20 cellular contexts compared by ENCODE assay signal in the genomic region with DNA sequence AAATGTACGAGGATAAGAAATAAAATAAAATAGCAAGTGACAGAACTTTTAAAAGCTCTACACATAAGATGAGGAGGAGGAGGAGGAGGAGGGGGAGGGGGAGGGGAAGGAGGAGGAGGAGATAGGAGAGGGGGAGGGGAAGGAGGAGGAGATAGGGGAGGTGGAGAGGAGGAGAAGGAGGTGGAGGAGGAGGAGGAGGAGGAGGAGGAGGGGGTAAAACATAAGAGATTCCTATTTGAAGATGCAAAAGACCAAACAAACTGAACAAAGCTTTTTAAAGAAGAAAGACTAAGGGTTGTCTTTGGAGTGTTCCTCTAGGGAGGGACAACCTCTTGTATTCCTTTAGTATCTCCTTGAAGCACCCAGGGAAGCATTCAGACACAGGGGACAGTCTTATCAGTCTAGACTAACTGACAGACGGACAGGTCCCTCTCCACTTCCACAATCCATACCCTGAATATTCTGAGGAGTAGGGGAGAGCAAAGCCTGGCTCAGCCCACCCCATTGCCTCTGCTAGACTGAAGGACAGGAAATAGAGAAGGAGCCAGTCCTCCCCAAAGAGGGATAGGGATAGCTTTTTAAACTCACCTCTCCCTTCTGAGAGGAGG. TPM values are rescaled to one million over a fixed set of nuclear protein-coding genes. Genes with fewer than 3 reads are reported as not detected.
DNase-seq lines count a peak whose midpoint lies in the region; ATAC-seq and TF ChIP-seq lines count a peak whose summit lies in the region.
"Had no signal": no experiment of that assay in that cellular context is flagged by ENCODE, and none has a peak within 500 bp of the region (broad histone marks: within the 10 kb centered on the region; RNA-seq: fewer than 3 reads in every experiment).

No MANE protein-coding gene starts in this region.

- H3K27me3 ChIP-seq in GM23338 (ENCODE audit: insufficient read depth) = no peaks in the 10 kb centered on the region
- no peaks in the 10 kb centered on the region for H3K27me3 ChIP-seq in sigmoid colon

- no peaks in the 10 kb centered on the region for H4K20me1 ChIP-seq in GM23338 (replicated peaks; ENCODE audit: insufficient read depth)

- peak; percentile 40; the same call in 2 of the 3 replicates for ATAC-seq in GM23338
- no peak for ATAC-seq in central memory CD8-positive, alpha-beta T cell (replicated peaks; ENCODE audit: extremely low read depth, poor library complexity, severe bottlenecking)
- ATAC-seq: PC-3 had no signal

- no peaks in the 10 kb centered on the region for H3K79me2 ChIP-seq in GM23338 (replicated peaks; ENCODE audit: insufficient read depth)

- WGBS in sigmoid colon, 2 donors = 77 to 88% methylated on average over 2 of the region's 2 CpGs

- DNase-seq in activated naive CD4-positive, alpha-beta T cell (lab: John Stamatoyannopoulos, UW) = no peak
- DNase-seq in GM23338 (ENCODE audit: low spot score) (no peak), sigmoid colon (no peak), retina (no peak), GM03348 (ENCODE audit: low spot score) (no peak), globus pallidus (ENCODE audit: low spot score) (no peak)
- DNase-seq in central memory CD8-positive, alpha-beta T cell (ENCODE audit: low spot score in 2 of 2) = no peak
- DNase-seq: activated naive CD4-positive, alpha-beta T cell treated with anti-CD3 and anti-CD28 coated beads for 36 hours; C1 segment of cervical spinal cord; effector CD8-positive, alpha-beta T cell; esophagus squamous epithelium; kidney; NCI-H1092; NCI-H187 treated with DMSO at 0.1 percent for 48 hours; NCI-H226; PC-3; SHP77 treated with DMSO at 0.1 percent for 48 hours; stimulated activated CD4-positive, alpha-beta T cell treated with anti-CD3 and anti-CD28 coated beads, Interleukin-15, amount 100 ng/mL, for 24 hours had no signal

- H3K9me2 ChIP-seq in GM23338 (ENCODE audit: insufficient read depth) = peaks cover 3% of the 10 kb centered on the region; the same call in 1 of the 2 replicates

- peaks cover 79% of the 10 kb centered on the region for H3K4me1 Mint-ChIP-seq in activated naive CD4-positive, alpha-beta T cell treated with anti-CD3 and anti-CD28 coated beads, Interleukin-2, amount 50 U/mL, for 24 hours
- H3K4me1 Mint-ChIP-seq in GM23338 = peaks cover 20% of the 10 kb centered on the region
- peaks cover 73% of the 10 kb centered on the region for H3K4me1 Mint-ChIP-seq in central memory CD8-positive, alpha-beta T cell

- H3K9me3 Mint-ChIP-seq in activated naive CD4-positive, alpha-beta T cell treated with anti-CD3 and anti-CD28 coated beads, Interleukin-2, amount 50 U/mL, for 24 hours = no peaks in the 10 kb centered on the region
- H3K9me3 Mint-ChIP-seq in GM23338 = no peaks in the 10 kb centered on the region
- H3K9me3 Mint-ChIP-seq in central memory CD8-positive, alpha-beta T cell = no peaks in the 10 kb centered on the region
- H3K9me3 Mint-ChIP-seq: activated naive CD4-positive, alpha-beta T cell treated with anti-CD3 and anti-CD28 coated beads for 36 hours; memory B cell had no signal

- H2AFZ ChIP-seq in GM23338 = peak overlapping the region; percentile 92

- TF ChIP-seq CTCF in GM23338 (conservative IDR thresholded peaks at IDR 0.05; ENCODE audit: low read depth in 2 of 2) (no peak), sigmoid colon (IDR thresholded peaks at IDR 0.05) (no peak)

- intact Hi-C loops in sigmoid colon (cut with DNase I) = no loop called here

- no peak for TF ChIP-seq EP300 in sigmoid colon (IDR thresholded peaks at IDR 0.05)

- H3K36me3 ChIP-seq in GM23338 (ENCODE audit: insufficient read depth) (no peaks in the 10 kb centered on the region), sigmoid colon (no peaks in the 10 kb centered on the region)
- H3K36me3 ChIP-seq: esophagus squamous epithelium had no signal

- peaks cover 11% of the 10 kb centered on the region for H3K4me1 ChIP-seq in GM23338 (ENCODE audit: insufficient read depth)
- H3K4me1 ChIP-seq in sigmoid colon = peaks cover 0 to 12% (median 6%) of the 10 kb centered on the region in 4 donors

- H3K27me3 Mint-ChIP-seq in activated naive CD4-positive, alpha-beta T cell treated with anti-CD3 and anti-CD28 coated beads, Interleukin-2, amount 50 U/mL, for 24 hours = no peaks in the 10 kb centered on the region
- H3K27me3 Mint-ChIP-seq in GM23338 (ENCODE audit: insufficient read depth, low read depth, poor library complexity) = peaks cover 3% of the 10 kb centered on the region
- H3K27me3 Mint-ChIP-seq in central memory CD8-positive, alpha-beta T cell = no peaks in the 10 kb centered on the region

- no peaks in the 10 kb centered on the region for H3F3A ChIP-seq in GM23338 (replicated peaks; ENCODE audit: low read depth)

- H3K27ac ChIP-seq in GM23338 (ENCODE audit: low read depth) (no peak overlapping the region), sigmoid colon (peak overlapping the region; percentile 2 to 51 (median 36))

- peak overlapping the region; percentile 65 for H3K27ac Mint-ChIP-seq in activated naive CD4-positive, alpha-beta T cell treated with anti-CD3 and anti-CD28 coated beads, Interleukin-2, amount 50 U/mL, for 24 hours
- no peak overlapping the region for H3K27ac Mint-ChIP-seq in GM23338
- peak overlapping the region; percentile 70 for H3K27ac Mint-ChIP-seq in central memory CD8-positive, alpha-beta T cell (ENCODE audit: low read depth)
- H3K27ac Mint-ChIP-seq: activated naive CD4-positive, alpha-beta T cell treated with anti-CD3 and anti-CD28 coated beads for 36 hours; memory B cell had no signal

- H3K9me3 ChIP-seq in sigmoid colon = no peaks in the 10 kb centered on the region
- H3K9me3 ChIP-seq: esophagus squamous epithelium had no signal

- TF ChIP-seq POLR2A in sigmoid colon (IDR thresholded peaks at IDR 0.05) = no peak

- H3K4me3 ChIP-seq in GM23338 (no peak overlapping the region), sigmoid colon (no peak overlapping the region)
- H3K4me3 ChIP-seq: esophagus squamous epithelium had no signal

- H3K4me2 ChIP-seq in GM23338 = peak overlapping the region; percentile 45; the same call in 1 of the 2 replicates

- peak overlapping the region; percentile 43 for H3K4me3 Mint-ChIP-seq in activated naive CD4-positive, alpha-beta T cell treated with anti-CD3 and anti-CD28 coated beads, Interleukin-2, amount 50 U/mL, for 24 hours
- H3K4me3 Mint-ChIP-seq in GM23338 = no peak overlapping the region
- peak overlapping the region; percentile 39 for H3K4me3 Mint-ChIP-seq in central memory CD8-positive, alpha-beta T cell
- H3K4me3 Mint-ChIP-seq: activated naive CD4-positive, alpha-beta T cell treated with anti-CD3 and anti-CD28 coated beads for 36 hours; memory B cell had no signal

- peaks cover 22% of the 10 kb centered on the region for H3K36me3 Mint-ChIP-seq in activated naive CD4-positive, alpha-beta T cell treated with anti-CD3 and anti-CD28 coated beads, Interleukin-2, amount 50 U/mL, for 24 hours
- no peaks in the 10 kb centered on the region for H3K36me3 Mint-ChIP-seq in GM23338 (ENCODE audit: low read depth)
- H3K36me3 Mint-ChIP-seq in central memory CD8-positive, alpha-beta T cell (ENCODE audit: insufficient read depth) = peaks cover 63% of the 10 kb centered on the region
- H3K36me3 Mint-ChIP-seq: memory B cell had no signal

TF ChIP-seq in GM23338, 12 proteins besides CTCF, POLR2A, EP300 and RAD21 (continues in another document):
- TF ChIP-seq STAT1 (IDR thresholded peaks at IDR 0.05; ENCODE audit: unreplicated experiment) = no peak
- TF ChIP-seq POLR2AphosphoS5 (IDR thresholded peaks at IDR 0.05; ENCODE audit: low read depth) = no peak

RNA-seq across cellular contexts. Expression of a gene that starts 12.9 kb away (rescaled TPM):
- 35.0 and 42.1 TPM in 2 replicates for total RNA-seq in GM23338 (2014; rRNA removed; shearing (Covaris generic))
- polyA plus RNA-seq in GM23338 (2016; fragmentation: Nextera tagmentation; extraction: Ambion mirVana) = 10.0 and 10.9 TPM in 2 replicates
- 10 to 100 TPM; 12.1 to 49.2 (median 36.5) TPM for total RNA-seq in sigmoid colon
- 10 to 100 TPM; 24.9 to 41.6 (median 28.2) TPM for polyA plus RNA-seq in sigmoid colon
